8 cellular contexts compared by ENCODE assay signal in genomic region chr12:24561882-24562760, GRCh38.
DNase-seq lines count a peak whose midpoint lies in the region; ATAC-seq, FAIRE-seq and TF ChIP-seq lines count a peak whose summit lies in the region.

No MANE protein-coding gene starts in this region.

- H3K9me3 ChIP-seq in A549 (no peaks in the 10 kb centered on the region), K562 (replicated peaks; ENCODE audit: control insufficient read depth, insufficient read depth, low read depth, low read length) (no peaks in the 10 kb centered on the region), iPS-18c (ENCODE audit: control insufficient read depth, insufficient read depth, low read length) (no peaks in the 10 kb centered on the region)

- DNase-seq in A549 (ENCODE audit: low read depth in 1 of 2, low spot score in 1 of 2) = peak; percentile 15 to 17
- peak; percentile 38 for DNase-seq in GM12865 (ENCODE audit: low read depth)
- DNase-seq in NCI-H748 (lab: John Stamatoyannopoulos, UW; ENCODE audit: unreplicated experiment) = peak; percentile 50
- DNase-seq in K562 (ENCODE audit: extremely low read depth in 1 of 4, low spot score in 3 of 4) = peak in 1 of 4 experiments; percentile 11
- DNase-seq in retina = peak; percentile 92
- DNase-seq in SW480 (ENCODE audit: low spot score) = no peak

- TF ChIP-seq POLR2A in A549 (IDR thresholded peaks at IDR 0.05; ENCODE audit: low read length) (no peak), K562 (conservative IDR thresholded peaks at IDR 0.05) (no peak), GM18505 (IDR thresholded peaks at IDR 0.05; ENCODE audit: borderline replicate concordance, extremely low read depth, insufficient read depth, insufficient read length) (no peak)

- no peak for FAIRE-seq in A549 (lab: Jason Lieb, UNC)
- FAIRE-seq in K562 (lab: Jason Lieb, UNC) = no peak

- no TSS peak for BruUV-seq in K562 (replicated peaks; lab: Mats Ljungman, UMichigan)

- peak overlapping the region; percentile 56 for H3K4me3 ChIP-seq in A549
- H3K4me3 ChIP-seq in GM12865 (ENCODE audit: low read depth, low read length) = peak overlapping the region; percentile 59
- peak overlapping the region; percentile 4; the same call in 1 of the 2 replicates for H3K4me3 ChIP-seq in K562
- peak overlapping the region; percentile 80 for H3K4me3 ChIP-seq in iPS-18c (ENCODE audit: insufficient read depth, low read depth, low read length)

- H3K36me3 ChIP-seq in K562 (ENCODE audit: control insufficient read depth, insufficient read depth, low read length) = no peaks in the 10 kb centered on the region

- H3K9me1 ChIP-seq in K562 (ENCODE audit: control insufficient read depth, insufficient read depth, low read length) = no peaks in the 10 kb centered on the region

- no peaks in the 10 kb centered on the region for H4K20me1 ChIP-seq in K562 (replicated peaks; ENCODE audit: control insufficient read depth, insufficient read depth, low read length)

- TF ChIP-seq RAD21 in A549 (conservative IDR thresholded peaks at IDR 0.05 in 1 of 2, IDR thresholded peaks at IDR 0.05 in 1 of 2) (no peak), K562 (CRISPR knock-in tag; conservative IDR thresholded peaks at IDR 0.05 in 1 of 2, IDR thresholded peaks at IDR 0.05 in 1 of 2) (no peak)

- TF ChIP-seq EP300 in A549 (IDR thresholded peaks at IDR 0.05) (no peak), K562 (IDR thresholded peaks at IDR 0.05; ENCODE audit: low read length) (no peak)

- H2AFZ ChIP-seq in K562 (ENCODE audit: low read depth, low read length) = no peak overlapping the region

- ATAC-seq in A549 (peak; percentile 45 to 73; a peak in 4 of 6 replicates), K562 (no peak; the same call in 2 of the 3 replicates), GM18505 (IDR thresholded peaks at IDR 0.05; ENCODE audit: unreplicated experiment) (no peak)

- H3K79me2 ChIP-seq in K562 (ENCODE audit: control insufficient read depth, insufficient read depth, low read length) = no peaks in the 10 kb centered on the region

- peak overlapping the region in 1 of 2 experiments; percentile 31; a peak in 1 of 4 replicates for H3K9ac ChIP-seq in K562 (ENCODE audit: insufficient read depth in 1 of 2, low read depth in 2 of 2, low read length in 2 of 2)

- CTCF ChIA-PET in A549 (lab: Yijun Ruan, JAX) (no interaction called here), K562 (lab: Yijun Ruan, JAX; ENCODE audit: low intra/inter-chr PET ratio) (no interaction called here)

- H3K4me1 ChIP-seq in A549 (peaks cover 13% of the 10 kb centered on the region; the same call in 2 of the 3 replicates), K562 (replicated peaks in 1 of 2; ENCODE audit: control insufficient read depth in 2 of 2, insufficient read depth in 2 of 2, low read length in 2 of 2) (peaks cover 0 to 16% of the 10 kb centered on the region in 2 experiments; a peak in 2 of 5 replicates)

- 5% methylated on average over 44 of the region's 74 CpGs for WGBS in A549 (ENCODE audit: missing lambda C conversion rate)
- 3% methylated on average over 20 of the region's 74 CpGs for WGBS in K562 (ENCODE audit: insufficient coverage, low coverage, missing lambda C conversion rate)

- no peak for TF ChIP-seq CTCF in A549 (IDR thresholded peaks at IDR 0.05)
- no peak for TF ChIP-seq CTCF in GM12865 (IDR thresholded peaks at IDR 0.05; ENCODE audit: insufficient read depth, low read depth, low read length, missing control alignments)
- no peak for TF ChIP-seq CTCF in K562 (IDR thresholded peaks at IDR 0.05 in 2 of 3, conservative IDR thresholded peaks at IDR 0.05 in 1 of 3; ENCODE audit: insufficient read depth in 2 of 3, low read depth in 1 of 3, low read length in 3 of 3)

- H3K4me2 ChIP-seq in A549 (peak overlapping the region; percentile 100), K562 (ENCODE audit: insufficient read depth, low read length) (no peak overlapping the region)

- POLR2A ChIA-PET in A549 (lab: Yijun Ruan, JAX) (no interaction called here), K562 (lab: Yijun Ruan, JAX) (no interaction called here)

- in situ Hi-C loops in K562 (cut with MboI) = no loop called here

- H3K27me3 ChIP-seq in K562 (ENCODE audit: control insufficient read depth in 2 of 2, insufficient read depth in 2 of 2, low read length in 2 of 2) = peaks cover 26 to 33% of the 10 kb centered on the region in 2 experiments

- H3K27ac ChIP-seq in A549 (0 out of 6 replicates have a peak overlapping the region, but pooled peaks of 1 of the 2 experiments have one; percentile 27), K562 (ENCODE audit: extremely low read depth, low read depth, low read length) (no peak overlapping the region)

- intact Hi-C loops in K562 (cut with micrococcal nuclease) = no loop called here

TF ChIP-seq in A549, 52 proteins besides CTCF, POLR2A, EP300 and RAD21:
- TF ChIP-seq HDAC2 (IDR thresholded peaks at IDR 0.05) (no peak), CBX8 (IDR thresholded peaks at IDR 0.05) (0 out of 2 replicates have a peak, but pooled peaks have one; percentile 14), PHF8 (IDR thresholded peaks at IDR 0.05; ENCODE audit: borderline replicate concordance, low read depth) (no peak)

TF ChIP-seq in K562, 482 proteins besides CTCF, POLR2A, EP300 and RAD21:
- TF ChIP-seq RERE (CRISPR knock-in tag; IDR thresholded peaks at IDR 0.05; ENCODE audit: borderline replicate concordance) = no peak
- TF ChIP-seq EZH2 (IDR thresholded peaks at IDR 0.05; ENCODE audit: borderline replicate concordance, low read depth, low read length) = 0 out of 2 replicates have a peak, but pooled peaks have one; percentile 52

Comparison
In these comparisons a context has a peak if more than half of its experiments do, and no peak if none do; other contexts are left out.
1. ATAC-seq: peak in A549 (2 of 2); none in K562 (single experiment) and GM18505 (single experiment).
2. H3K4me3 ChIP-seq: peak in every context shown above with its lines; median percentile 80 in iPS-18c; 59 in GM12865; 56 in A549; 4 in K562.
3. Of the 35 proteins assayed by ChIP-seq in both K562 and A549: peak only in K562: none; only in A549: CBX8; in both: none; in neither: 34.